ENCODE assay signal across 36 cellular contexts in genomic region chr12:65785500-65785899, GRCh38. TPM values are rescaled to one million over a fixed set of nuclear protein-coding genes. Genes with fewer than 3 reads are reported as not detected.
"Had no signal": no experiment of that assay in that cellular context is flagged by ENCODE, and none has a peak within 500 bp of the region (broad histone marks: within the 10 kb centered on the region; RNA-seq: fewer than 3 reads in every experiment).

No MANE protein-coding gene starts in this region.

- H3K27me3 ChIP-seq: MG63 had no signal

- H3K36me3 ChIP-seq: MG63 had no signal

- H3K27ac ChIP-seq: KMS-11 had no signal

- H3K9me3 ChIP-seq: MG63 had no signal

- DNase-seq: Karpas-422, Kasumi-1, KG1, MG63, MM.1S, MV-4-11, NCI-H1048, NCI-H1092, NCI-H1092 treated with DMSO at 0.1 percent for 48 hours, NCI-H1105, NCI-H1105 treated with DMSO at 0.1 percent for 48 hours, NCI-H1417, NCI-H1417 treated with DMSO at 0.1 percent for 48 hours, NCI-H1436, NCI-H1436 treated with DMSO at 0.1 percent for 48 hours, NCI-H146, NCI-H1694, NCI-H1694 treated with DMSO at 0.1 percent for 48 hours, NCI-H187, NCI-H187 treated with DMSO at 0.1 percent for 48 hours, NCI-H1930, NCI-H2029, NCI-H2081, NCI-H2081 treated with DMSO at 0.1 percent for 48 hours, NCI-H2107, NCI-H2171, NCI-H2171 treated with DMSO at 0.1 percent for 48 hours, NCI-H2227 treated with DMSO at 0.1 percent for 48 hours, NCI-H226, NCI-H345, NCI-H446, NCI-H446 treated with DMSO at 0.1 percent for 48 hours, NCI-H510A, NCI-H510A treated with DMSO at 0.1 percent for 48 hours had no signal

- H3K4me3 ChIP-seq: MG63 had no signal

RNA-seq across cellular contexts. Expression of gene HMGA2, which starts 38.8 kb away (rescaled TPM):
- total RNA-seq: NCI-H460 had no signal
